38 cellular contexts compared by ENCODE assay signal in genomic region chr2:19571773-19572172, GRCh38.
"Had no signal": no experiment of that assay in that cellular context is flagged by ENCODE, and none has a peak within 500 bp of the region (broad histone marks: within the 10 kb centered on the region; RNA-seq: fewer than 3 reads in every experiment).

No MANE protein-coding gene starts in this region.

- H3K27ac Mint-ChIP-seq: activated naive CD4-positive, alpha-beta T cell treated with anti-CD3 and anti-CD28 coated beads for 36 hours; activated naive CD4-positive, alpha-beta T cell treated with anti-CD3 and anti-CD28 coated beads, Interleukin-2, amount 10 ng/mL, durations not matched to agents 7 days and 5 days; activated naive CD4-positive, alpha-beta T cell treated with anti-CD3 and anti-CD28 coated beads, Interleukin-2, amount 50 U/mL, for 24 hours; activated naive CD4-positive, alpha-beta T cell treated with anti-CD3 and anti-CD28 coated beads, Interleukin-2, amount 50 U/mL, for 72 hours; activated naive CD8-positive, alpha-beta T cell; activated naive CD8-positive, alpha-beta T cell treated with anti-CD3 and anti-CD28 coated beads for 36 hours; activated naive CD8-positive, alpha-beta T cell treated with anti-CD3 and anti-CD28 coated beads, Interleukin-2, amount 10 ng/mL, durations not matched to agents 7 days and 5 days; activated naive CD8-positive, alpha-beta T cell treated with anti-CD3 and anti-CD28 coated beads, Interleukin-2, amount 50 U/mL, for 24 hours; activated T-cell treated with anti-CD3 and anti-CD28 coated beads, Interleukin-2, amount 50 U/mL, for 24 hours; activated T-cell treated with anti-CD3 and anti-CD28 coated beads, Interleukin-2, amount 50 U/mL, for 72 hours; activated T-helper 1 cell treated with anti-CD3 and anti-CD28 coated beads, Interleukin-12 subunit alpha, Interleukin-12 subunit beta, Interleukin-2, Interleukin-4 antibody, amounts not matched to agents 30 ng/mL and 10 ng/mL and 1 ng/mL, durations not matched to agents 14 hours and 24 hours and 36 hours; activated T-helper 17 cell treated with anti-CD3 and anti-CD28 coated beads, Interleukin-2, amount 50 U/mL, for 72 hours; activated T-helper 2 cell treated with anti-CD3 and anti-CD28 coated beads, Interferon-gamma antibody, Interleukin-2, Interleukin-4, amounts not matched to agents 10 μg/mL and 5 μg/mL and 100 μg/mL, durations not matched to agents 14 hours and 24 hours and 36 hours had no signal

- H3K27ac ChIP-seq: adrenal gland, ascending aorta, body of pancreas, brain microvascular endothelial cell, breast epithelium, cardiac muscle cell had no signal

- H3K4me1 Mint-ChIP-seq: activated naive CD4-positive, alpha-beta T cell treated with anti-CD3 and anti-CD28 coated beads, Interleukin-2, amount 10 ng/mL, durations not matched to agents 7 days and 5 days; activated naive CD4-positive, alpha-beta T cell treated with anti-CD3 and anti-CD28 coated beads, Interleukin-2, amount 50 U/mL, for 24 hours; activated naive CD8-positive, alpha-beta T cell treated with anti-CD3 and anti-CD28 coated beads for 36 hours; activated naive CD8-positive, alpha-beta T cell treated with anti-CD3 and anti-CD28 coated beads, Interleukin-2, amount 10 ng/mL, durations not matched to agents 7 days and 5 days; activated naive CD8-positive, alpha-beta T cell treated with anti-CD3 and anti-CD28 coated beads, Interleukin-2, amount 50 U/mL, for 24 hours; activated T-helper 17 cell treated with anti-CD3 and anti-CD28 coated beads, Interleukin-2, amount 50 U/mL, for 72 hours; central memory CD8-positive, alpha-beta T cell had no signal

- DNase-seq: activated effector memory CD4-positive, alpha-beta T cell treated with anti-CD3 and anti-CD28 coated beads, Interleukin-2, amount 50 U/mL, for 16 hours; activated effector memory CD4-positive, alpha-beta T cell treated with Interleukin-2 at 50 U/mL for 16 hours; activated gamma-delta T cell; activated gamma-delta T cell treated with Interleukin-2 at 50 U/mL for 16 hours; activated naive CD4-positive, alpha-beta T cell; activated naive CD4-positive, alpha-beta T cell treated with anti-CD3 and anti-CD28 coated beads for 36 hours; activated naive CD4-positive, alpha-beta T cell treated with anti-CD3 and anti-CD28 coated beads, Interleukin-2, amount 10 ng/mL, durations not matched to agents 7 days and 5 days; activated naive CD4-positive, alpha-beta T cell treated with anti-CD3 and anti-CD28 coated beads, Interleukin-2, amount 50 U/mL, for 16 hours; activated naive CD4-positive, alpha-beta T cell treated with Interleukin-2 at 50 U/mL for 16 hours; activated naive CD8-positive, alpha-beta T cell treated with anti-CD3 and anti-CD28 coated beads for 36 hours; activated naive CD8-positive, alpha-beta T cell treated with anti-CD3 and anti-CD28 coated beads, Interleukin-2, amount 10 ng/mL, durations not matched to agents 7 days and 5 days; activated naive CD8-positive, alpha-beta T cell treated with anti-CD3 and anti-CD28 coated beads, Interleukin-2, amount 50 U/mL, for 24 hours; activated T-cell treated with anti-CD3 and anti-CD28 coated beads, Interleukin-2, amount 50 U/mL, for 1 hour; activated T-cell treated with anti-CD3 and anti-CD28 coated beads, Interleukin-2, amount 50 U/mL, for 24 hours; activated T-cell treated with anti-CD3 and anti-CD28 coated beads, Interleukin-2, amount 50 U/mL, for 4 hours; activated T-cell treated with anti-CD3 and anti-CD28 coated beads, Interleukin-2, amount 50 U/mL, for 48 hours; activated T-cell treated with anti-CD3 and anti-CD28 coated beads, Interleukin-2, amount 50 U/mL, for 72 hours; adrenal gland; amniotic stem cell; amygdala; anterior cingulate cortex; aorta; body of pancreas; brain microvascular endothelial cell; caudate nucleus; central memory CD4-positive, alpha-beta T cell; cerebellar nuclear complex had no signal

- H3K27me3 Mint-ChIP-seq: brain had no signal

- H3K36me3 ChIP-seq: adrenal gland, ascending aorta, brain microvascular endothelial cell, breast epithelium, cardiac muscle cell had no signal

- H3K9me3 ChIP-seq: adrenal gland, ascending aorta, body of pancreas, breast epithelium had no signal

- ATAC-seq: activated naive CD4-positive, alpha-beta T cell treated with anti-CD3 and anti-CD28 coated beads, Interleukin-2, amount 50 U/mL, for 72 hours; activated naive CD8-positive, alpha-beta T cell treated with anti-CD3 and anti-CD28 coated beads, Interleukin-2, amount 50 U/mL, for 24 hours; activated T-cell treated with anti-CD3 and anti-CD28 coated beads, Interleukin-2, amount 50 U/mL, for 4 hours; activated T-cell treated with anti-CD3 and anti-CD28 coated beads, Interleukin-2, amount 50 U/mL, for 72 hours; activated T-helper 17 cell treated with anti-CD3 and anti-CD28 coated beads, Interleukin-2, amount 50 U/mL, for 72 hours; body of pancreas had no signal

- H3K36me3 Mint-ChIP-seq: activated naive CD4-positive, alpha-beta T cell treated with anti-CD3 and anti-CD28 coated beads, Interleukin-2, amount 10 ng/mL, durations not matched to agents 7 days and 5 days; activated naive CD4-positive, alpha-beta T cell treated with anti-CD3 and anti-CD28 coated beads, Interleukin-2, amount 50 U/mL, for 24 hours; activated naive CD4-positive, alpha-beta T cell treated with anti-CD3 and anti-CD28 coated beads, Interleukin-2, amount 50 U/mL, for 72 hours; activated naive CD8-positive, alpha-beta T cell; activated naive CD8-positive, alpha-beta T cell treated with anti-CD3 and anti-CD28 coated beads for 36 hours; activated naive CD8-positive, alpha-beta T cell treated with anti-CD3 and anti-CD28 coated beads, Interleukin-2, amount 10 ng/mL, durations not matched to agents 7 days and 5 days; brain had no signal

- H3K4me3 ChIP-seq: adrenal gland, ascending aorta, body of pancreas, breast epithelium, cardiac muscle cell had no signal

- H3K9me3 Mint-ChIP-seq: activated naive CD4-positive, alpha-beta T cell treated with anti-CD3 and anti-CD28 coated beads for 36 hours; activated naive CD4-positive, alpha-beta T cell treated with anti-CD3 and anti-CD28 coated beads, Interleukin-2, amount 10 ng/mL, durations not matched to agents 7 days and 5 days; activated naive CD4-positive, alpha-beta T cell treated with anti-CD3 and anti-CD28 coated beads, Interleukin-2, amount 50 U/mL, for 24 hours; activated naive CD4-positive, alpha-beta T cell treated with anti-CD3 and anti-CD28 coated beads, Interleukin-2, amount 50 U/mL, for 72 hours; activated naive CD8-positive, alpha-beta T cell treated with anti-CD3 and anti-CD28 coated beads for 36 hours; activated naive CD8-positive, alpha-beta T cell treated with anti-CD3 and anti-CD28 coated beads, Interleukin-2, amount 10 ng/mL, durations not matched to agents 7 days and 5 days; activated naive CD8-positive, alpha-beta T cell treated with anti-CD3 and anti-CD28 coated beads, Interleukin-2, amount 50 U/mL, for 24 hours; activated T-cell treated with anti-CD3 and anti-CD28 coated beads, Interleukin-2, amount 50 U/mL, for 24 hours; activated T-cell treated with anti-CD3 and anti-CD28 coated beads, Interleukin-2, amount 50 U/mL, for 4 hours; activated T-cell treated with anti-CD3 and anti-CD28 coated beads, Interleukin-2, amount 50 U/mL, for 72 hours; activated T-helper 1 cell treated with anti-CD3 and anti-CD28 coated beads, Interleukin-12 subunit alpha, Interleukin-12 subunit beta, Interleukin-2, Interleukin-4 antibody, amounts not matched to agents 30 ng/mL and 10 ng/mL and 1 ng/mL, durations not matched to agents 14 hours and 24 hours and 36 hours; activated T-helper 17 cell treated with anti-CD3 and anti-CD28 coated beads, Interleukin-2, amount 50 U/mL, for 72 hours; activated T-helper 2 cell treated with anti-CD3 and anti-CD28 coated beads, Interferon-gamma antibody, Interleukin-2, Interleukin-4, amounts not matched to agents 10 μg/mL and 5 μg/mL and 100 μg/mL, durations not matched to agents 14 hours and 24 hours and 36 hours; brain; central memory CD8-positive, alpha-beta T cell had no signal

- H3K4me1 ChIP-seq: adrenal gland had no signal

- H3K4me3 Mint-ChIP-seq: activated naive CD4-positive, alpha-beta T cell treated with anti-CD3 and anti-CD28 coated beads for 36 hours; activated naive CD4-positive, alpha-beta T cell treated with anti-CD3 and anti-CD28 coated beads, Interleukin-2, amount 10 ng/mL, durations not matched to agents 7 days and 5 days; activated naive CD4-positive, alpha-beta T cell treated with anti-CD3 and anti-CD28 coated beads, Interleukin-2, amount 50 U/mL, for 24 hours; activated naive CD8-positive, alpha-beta T cell; activated naive CD8-positive, alpha-beta T cell treated with anti-CD3 and anti-CD28 coated beads for 36 hours; activated naive CD8-positive, alpha-beta T cell treated with anti-CD3 and anti-CD28 coated beads, Interleukin-2, amount 10 ng/mL, durations not matched to agents 7 days and 5 days; activated naive CD8-positive, alpha-beta T cell treated with anti-CD3 and anti-CD28 coated beads, Interleukin-2, amount 50 U/mL, for 24 hours; activated T-cell treated with anti-CD3 and anti-CD28 coated beads, Interleukin-2, amount 50 U/mL, for 24 hours; activated T-cell treated with anti-CD3 and anti-CD28 coated beads, Interleukin-2, amount 50 U/mL, for 4 hours; activated T-cell treated with anti-CD3 and anti-CD28 coated beads, Interleukin-2, amount 50 U/mL, for 72 hours; activated T-helper 1 cell treated with anti-CD3 and anti-CD28 coated beads, Interleukin-12 subunit alpha, Interleukin-12 subunit beta, Interleukin-2, Interleukin-4 antibody, amounts not matched to agents 30 ng/mL and 10 ng/mL and 1 ng/mL, durations not matched to agents 14 hours and 24 hours and 36 hours; activated T-helper 17 cell treated with anti-CD3 and anti-CD28 coated beads, Interleukin-2, amount 50 U/mL, for 72 hours; brain; central memory CD8-positive, alpha-beta T cell had no signal

- H3K27me3 ChIP-seq: adrenal gland, ascending aorta, body of pancreas, brain microvascular endothelial cell, breast epithelium, cardiac muscle cell had no signal
